Comparison of ENCODE assay signal across 12 cellular contexts in the genomic region with DNA sequence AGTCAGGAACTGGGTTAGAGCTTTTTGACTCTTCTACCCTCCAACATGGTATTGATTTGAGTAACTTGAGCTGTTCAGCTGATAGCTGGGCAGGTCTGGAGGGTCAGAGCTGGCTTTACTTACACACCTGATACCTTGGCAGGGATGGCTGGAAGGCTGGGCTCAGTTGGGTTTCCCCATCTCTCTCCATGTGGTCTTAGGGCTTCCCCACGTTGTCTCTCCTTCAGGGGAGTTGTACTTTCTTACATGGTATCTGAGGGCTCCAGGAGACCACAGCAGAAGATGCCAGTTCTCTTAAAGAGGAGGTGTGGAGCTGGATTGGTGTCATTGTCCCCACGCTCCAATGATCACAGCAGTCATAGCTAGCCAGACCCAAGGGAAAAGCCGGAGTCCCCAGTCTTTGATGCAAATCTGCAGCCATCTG. TPM values are rescaled to one million over a fixed set of nuclear protein-coding genes. Genes with fewer than 3 reads are reported as not detected.
A peak's percentile ranks its signal among the peaks of the same experiment; 100 is the strongest.
DNase-seq lines count a peak whose midpoint lies in the region; ATAC-seq and TF ChIP-seq lines count a peak whose summit lies in the region.
"Had no signal": no experiment of that assay in that cellular context is flagged by ENCODE, and none has a peak within 500 bp of the region (broad histone marks: within the 10 kb centered on the region; RNA-seq: fewer than 3 reads in every experiment).

No MANE protein-coding gene starts in this region.

- no peaks in the 10 kb centered on the region for H3K9me3 ChIP-seq in right atrium auricular region
- H3K9me3 ChIP-seq: uterus had no signal

- ATAC-seq in GM18909 (IDR thresholded peaks at IDR 0.05; ENCODE audit: poor library complexity, unreplicated experiment) (peak; percentile 68), GM21576 (IDR thresholded peaks at IDR 0.05; ENCODE audit: unreplicated experiment) (peak; percentile 47), HG03095 (IDR thresholded peaks at IDR 0.05; ENCODE audit: unreplicated experiment) (peak; percentile 66), memory B cell (ENCODE audit: low read depth) (peak; percentile 44), omental fat pad (ENCODE audit: low FRiP score) (no peak)
- ATAC-seq: activated naive CD8-positive, alpha-beta T cell treated with anti-CD3 and anti-CD28 coated beads, Interleukin-2, amount 50 U/mL, for 24 hours; T-cell had no signal

- no peak for TF ChIP-seq CTCF in right atrium auricular region (IDR thresholded peaks at IDR 0.05)
- no peak for TF ChIP-seq CTCF in omental fat pad (IDR thresholded peaks at IDR 0.05)

- no peaks in the 10 kb centered on the region for H3K36me3 Mint-ChIP-seq in memory B cell
- H3K36me3 Mint-ChIP-seq: naive B cell had no signal

- no peaks in the 10 kb centered on the region for H3K27me3 ChIP-seq in right atrium auricular region
- H3K27me3 ChIP-seq: uterus had no signal

- H3K27ac Mint-ChIP-seq in memory B cell = no peak overlapping the region
- H3K27ac Mint-ChIP-seq: activated naive CD8-positive, alpha-beta T cell treated with anti-CD3 and anti-CD28 coated beads, Interleukin-2, amount 50 U/mL, for 24 hours; T-cell had no signal

- no peak overlapping the region for H3K4me3 ChIP-seq in right atrium auricular region
- H3K4me3 ChIP-seq: skin epidermis, uterus had no signal

- no peak overlapping the region for H3K27ac ChIP-seq in right atrium auricular region
- H3K27ac ChIP-seq: skin epidermis, uterus had no signal

- DNase-seq in memory B cell (ENCODE audit: low spot score in 2 of 2) (no peak), right atrium auricular region (ENCODE audit: low spot score) (no peak), OCI-M2 (lab: John Stamatoyannopoulos, UW; ENCODE audit: unreplicated experiment) (no peak), omental fat pad (ENCODE audit: low spot score) (no peak)
- DNase-seq: activated naive CD8-positive, alpha-beta T cell treated with anti-CD3 and anti-CD28 coated beads, Interleukin-2, amount 50 U/mL, for 24 hours; naive B cell; T-cell; uterus had no signal

- H3K4me3 Mint-ChIP-seq in memory B cell = no peak overlapping the region
- H3K4me3 Mint-ChIP-seq: activated naive CD8-positive, alpha-beta T cell treated with anti-CD3 and anti-CD28 coated beads, Interleukin-2, amount 50 U/mL, for 24 hours; naive B cell; T-cell had no signal

- H3K4me1 ChIP-seq in right atrium auricular region = peaks cover 0 to 8% of the 10 kb centered on the region in 2 donors
- H3K4me1 ChIP-seq: uterus had no signal

- peaks cover 11% of the 10 kb centered on the region for H3K4me1 Mint-ChIP-seq in memory B cell
- H3K4me1 Mint-ChIP-seq: activated naive CD8-positive, alpha-beta T cell treated with anti-CD3 and anti-CD28 coated beads, Interleukin-2, amount 50 U/mL, for 24 hours; T-cell had no signal

- H3K9me3 Mint-ChIP-seq in memory B cell = no peaks in the 10 kb centered on the region
- H3K9me3 Mint-ChIP-seq: activated naive CD8-positive, alpha-beta T cell treated with anti-CD3 and anti-CD28 coated beads, Interleukin-2, amount 50 U/mL, for 24 hours; naive B cell; T-cell had no signal

- H3K27me3 Mint-ChIP-seq in memory B cell = no peaks in the 10 kb centered on the region
- H3K27me3 Mint-ChIP-seq: activated naive CD8-positive, alpha-beta T cell treated with anti-CD3 and anti-CD28 coated beads, Interleukin-2, amount 50 U/mL, for 24 hours; naive B cell; T-cell had no signal

- peaks cover 6% of the 10 kb centered on the region for H3K36me3 ChIP-seq in right atrium auricular region
- H3K36me3 ChIP-seq: uterus had no signal

RNA-seq across cellular contexts. Expression of a gene that starts 25.6 kb away (rescaled TPM):
- total RNA-seq in right atrium auricular region = 100 to 1,000 TPM in 1 of 2 donors, 10 to 100 TPM in 1; 45.9 to 168 TPM
- total RNA-seq in omental fat pad = 10 to 100 TPM; 24.5 to 37.3 (median 29.2) TPM
